In the genomic region with DNA sequence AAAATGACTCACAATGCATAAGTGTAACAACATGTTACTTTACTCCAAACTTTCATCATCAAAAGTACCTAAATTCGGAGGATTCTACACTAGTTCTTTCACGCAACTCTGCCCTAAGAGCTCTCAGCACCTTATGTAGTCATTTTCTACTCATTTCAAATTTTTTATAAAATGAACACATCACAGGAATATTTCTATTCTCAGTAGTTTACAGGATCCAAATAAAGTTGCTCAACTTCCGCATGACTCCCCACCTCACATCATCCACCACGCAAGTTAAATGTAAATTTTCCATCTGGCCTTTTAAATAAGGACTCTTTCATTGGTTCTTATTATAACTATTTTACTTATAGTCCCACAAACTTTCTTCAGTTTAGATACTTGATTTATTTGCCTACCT, we compare ENCODE assay signal across 26 cellular contexts.
"Had no signal": no experiment of that assay in that cellular context is flagged by ENCODE, and none has a peak within 500 bp of the region (broad histone marks: within the 10 kb centered on the region; RNA-seq: fewer than 3 reads in every experiment).

No MANE protein-coding gene starts in this region.

- H3K4me2 ChIP-seq: SK-N-SH had no signal

- H3K36me3 ChIP-seq: cardiac muscle cell, WERI-Rb-1 had no signal

- H3K9me3 ChIP-seq: SK-N-SH had no signal

- H3K9ac ChIP-seq: SK-N-SH had no signal

- H3K27ac ChIP-seq: cardiac muscle cell, WERI-Rb-1 had no signal

- DNase-seq: activated CD4-positive, alpha-beta memory T cell treated with anti-CD3 and anti-CD28 coated beads, Interleukin-2, amount 10 ng/mL, durations not matched to agents 7 days and 5 days; activated CD4-positive, alpha-beta T cell treated with anti-CD3 and anti-CD28 coated beads for 36 hours; activated CD4-positive, alpha-beta T cell treated with anti-CD3 and anti-CD28 coated beads, Interleukin-2, amount 50 U/mL, for 1 hour; activated gamma-delta T cell treated with Interleukin-2 at 50 U/mL for 16 hours; activated naive CD4-positive, alpha-beta T cell treated with anti-CD3 and anti-CD28 coated beads, Interleukin-2, amount 50 U/mL, for 16 hours; activated naive CD8-positive, alpha-beta T cell treated with anti-CD3 and anti-CD28 coated beads, Interleukin-2, amount 10 ng/mL, durations not matched to agents 7 days and 5 days; activated T-cell treated with anti-CD3 and anti-CD28 coated beads for 4 hours; activated T-cell treated with anti-CD3 and anti-CD28 coated beads, Interleukin-2, amount 50 U/mL, for 48 hours; amygdala; KBM-7; NCI-H1092; NCI-H1417; NCI-H1694 treated with DMSO at 0.1 percent for 48 hours; NCI-H2029 treated with DMSO at 0.1 percent for 48 hours; NCI-H345; NCI-H510A; NCI-H526 treated with DMSO at 0.1 percent for 48 hours; NCI-H82; RPMI8226; SK-N-SH; T-helper 1 cell; WERI-Rb-1 had no signal

- H3K4me3 ChIP-seq: cardiac muscle cell had no signal

- ATAC-seq: activated CD4-positive, alpha-beta T cell treated with anti-CD3 and anti-CD28 coated beads for 36 hours; activated T-helper 17 cell treated with anti-CD3 and anti-CD28 coated beads, Interleukin-2, amount 50 U/mL, for 72 hours; Panc1; Right ventricle myocardium inferior had no signal
